In the genomic region with DNA sequence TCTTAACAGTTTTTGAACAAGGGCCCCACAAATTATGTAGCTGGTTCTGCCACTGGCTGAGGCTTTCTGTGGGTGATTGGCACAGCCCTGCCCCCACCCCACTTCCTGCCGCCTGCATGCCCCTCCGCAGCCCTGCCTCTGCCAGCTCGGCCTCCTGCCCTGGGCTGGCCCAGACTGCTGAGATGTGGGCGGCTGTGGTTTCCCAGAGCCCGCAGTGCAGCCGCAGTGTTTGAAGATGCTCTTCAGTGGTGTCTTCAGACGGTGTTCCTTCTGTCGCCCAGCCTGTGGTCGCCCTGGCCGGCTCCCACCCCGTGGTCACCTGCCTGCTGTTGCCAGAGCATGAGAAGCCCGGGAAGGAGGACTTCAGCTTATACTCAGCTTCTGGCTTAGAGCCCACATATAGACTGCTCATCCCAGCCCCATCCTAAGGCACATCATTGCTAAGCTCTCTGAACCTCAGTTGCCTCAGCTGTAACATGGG, we compare ENCODE assay signal across 8 cellular contexts.
DNase-seq lines count a peak whose midpoint lies in the region; ATAC-seq and TF ChIP-seq lines count a peak whose summit lies in the region.

No MANE protein-coding gene starts in this region.

- ATAC-seq in GM18498 (IDR thresholded peaks at IDR 0.05; ENCODE audit: unreplicated experiment) (peak; percentile 69), psoas muscle (peak; percentile 24 to 55 (median 33)), Right ventricle myocardium superior (ENCODE audit: poor library complexity) (no peak)
- ATAC-seq in activated naive CD4-positive, alpha-beta T cell treated with anti-CD3 and anti-CD28 coated beads, Interleukin-2, amount 50 U/mL, for 72 hours, result peak; percentile 78 to 93

- H3K9me3 Mint-ChIP-seq in activated naive CD4-positive, alpha-beta T cell treated with anti-CD3 and anti-CD28 coated beads, Interleukin-2, amount 50 U/mL, for 72 hours, result no peaks in the 10 kb centered on the region

- H3K27ac ChIP-seq in RWPE1 (peak overlapping the region; percentile 89), psoas muscle (no peak overlapping the region)

- no peaks in the 10 kb centered on the region for H3K4me1 ChIP-seq in psoas muscle

- no peak overlapping the region for H3K4me3 ChIP-seq in psoas muscle

- intact Hi-C loops in psoas muscle (cut with DNase I) (no loop called here), Right ventricle myocardium superior (cut with DNase I) (no loop called here)

- H3K27me3 ChIP-seq in psoas muscle (ENCODE audit: insufficient read depth in 3 of 3, low read length in 2 of 3), result no peaks in the 10 kb centered on the region

- H3K36me3 Mint-ChIP-seq in activated naive CD4-positive, alpha-beta T cell treated with anti-CD3 and anti-CD28 coated beads, Interleukin-2, amount 50 U/mL, for 72 hours, result no peaks in the 10 kb centered on the region

- 45 to 66% (median 47%) methylated on average over 12 of the region's 12 CpGs for WGBS in psoas muscle, 3 donors

- CTCF ChIA-PET in RWPE1 (lab: Yijun Ruan, JAX), result interaction anchor here (0.7 kb wide), 1 partner anchor 169 kb away, joined by 4 read pairs; no protein-coding TSS in a partner anchor

- TF ChIP-seq CTCF in RWPE1 (conservative IDR thresholded peaks at IDR 0.05; ENCODE audit: low read depth), result no peak
- TF ChIP-seq CTCF in psoas muscle (IDR thresholded peaks at IDR 0.05), result no peak

- H3K9me3 ChIP-seq in psoas muscle, result no peaks in the 10 kb centered on the region

- DNase-seq in RWPE1 (ENCODE audit: low spot score) (no peak), psoas muscle (no peak), NCI-H2196 treated with DMSO at 0.1 percent for 48 hours (lab: John Stamatoyannopoulos, UW; ENCODE audit: unreplicated experiment) (no peak), RKO (ENCODE audit: low spot score) (no peak), DMS53 (lab: John Stamatoyannopoulos, UW) (no peak), Right ventricle myocardium superior (no peak)
- peak; percentile 41 to 82 for DNase-seq in activated naive CD4-positive, alpha-beta T cell treated with anti-CD3 and anti-CD28 coated beads, Interleukin-2, amount 50 U/mL, for 72 hours (ENCODE audit: low spot score in 2 of 2)

- H3K36me3 ChIP-seq in psoas muscle (ENCODE audit: insufficient read depth in 1 of 2, low read depth in 1 of 2), result no peaks in the 10 kb centered on the region

- no peak overlapping the region for H3K27ac Mint-ChIP-seq in activated naive CD4-positive, alpha-beta T cell treated with anti-CD3 and anti-CD28 coated beads, Interleukin-2, amount 50 U/mL, for 72 hours

- POLR2A ChIA-PET in RWPE1 (lab: Yijun Ruan, JAX; ENCODE audit: low non-redundant PET), result no interaction called here

Comparison
In these comparisons a context has a peak if more than half of its experiments do, and no peak if none do; other contexts are left out.
1. DNase-seq: peak in activated naive CD4-positive, alpha-beta T cell treated with anti-CD3 and anti-CD28 coated beads, Interleukin-2, amount 50 U/mL, for 72 hours (2 of 2); none in RWPE1 (single experiment), psoas muscle (0 of 2), NCI-H2196 treated with DMSO at 0.1 percent for 48 hours (single experiment), RKO (single experiment), DMS53 (single experiment) and Right ventricle myocardium superior (single experiment).